In genomic region chr3:65963787-65964707, GRCh38 we compare ENCODE assay signal across 9 cellular contexts.
DNase-seq lines count a peak whose midpoint lies in the region; ATAC-seq and TF ChIP-seq lines count a peak whose summit lies in the region.
"Had no signal": no experiment of that assay in that cellular context is flagged by ENCODE, and none has a peak within 500 bp of the region (broad histone marks: within the 10 kb centered on the region; RNA-seq: fewer than 3 reads in every experiment).

No MANE protein-coding gene starts in this region.

- DNase-seq in GM10248 (ENCODE audit: extremely low spot score): peak; percentile 74
- DNase-seq in amniotic stem cell (lab: John Stamatoyannopoulos, UW): peak; percentile 50
- no peak for DNase-seq in mucosa of descending colon
- no peak for DNase-seq in NCI-H446 (lab: John Stamatoyannopoulos, UW)
- no peak for DNase-seq in DMS 273 (lab: John Stamatoyannopoulos, UW; ENCODE audit: unreplicated experiment)
- DNase-seq in posterior cingulate gyrus: no peak

- no peaks in the 10 kb centered on the region for H3K9me3 ChIP-seq in mucosa of descending colon

- peak; percentile 96 for ATAC-seq in GM21515 (IDR thresholded peaks at IDR 0.05; ENCODE audit: unreplicated experiment)
- ATAC-seq in HG03571 (IDR thresholded peaks at IDR 0.05; ENCODE audit: unreplicated experiment): peak; percentile 90
- ATAC-seq in mucosa of descending colon: peak; percentile 89

- H3K4me1 ChIP-seq in mucosa of descending colon (ENCODE audit: low read depth): peaks cover 3% of the 10 kb centered on the region
- H3K4me1 ChIP-seq: parathyroid adenoma had no signal

- POLR2A ChIA-PET in GM10248 (lab: Yijun Ruan, JAX): interaction anchor here (0.6 kb wide), 1 partner anchor 137 kb away, joined by 4 read pairs; no protein-coding TSS in a partner anchor

- no peaks in the 10 kb centered on the region for H3K36me3 ChIP-seq in mucosa of descending colon (ENCODE audit: low read depth)

- H3K4me3 ChIP-seq in mucosa of descending colon: no peak overlapping the region

- intact Hi-C loops in mucosa of descending colon (cut with DNase I, micrococcal nuclease): no loop called here
- intact Hi-C loops in posterior cingulate gyrus (cut with DNase I): no loop called here

- no peak for TF ChIP-seq CTCF in GM10248 (IDR thresholded peaks at IDR 0.05; ENCODE audit: control extremely low read depth, extremely low read depth, low read depth, missing control alignments)
- TF ChIP-seq CTCF in mucosa of descending colon (IDR thresholded peaks at IDR 0.05): no peak

- CTCF ChIA-PET in GM10248 (lab: Yijun Ruan, JAX): interaction anchor here (0.8 to 1.7 kb wide), 4 partner anchors 9 to 47 kb away, joined by 3 to 6 read pairs (median 4); no protein-coding TSS in a partner anchor

Comparison
In these comparisons a context has a peak if more than half of its experiments do, and no peak if none do; other contexts are left out.
1. DNase-seq: peak in GM10248 (single experiment) and amniotic stem cell (single experiment); none in mucosa of descending colon (0 of 3), NCI-H446 (0 of 2), DMS 273 (single experiment) and posterior cingulate gyrus (0 of 10).
2. Peak in every context shown above with its lines, with median percentiles within 50 percentile points of each other: ATAC-seq.